ENCODE assay signal across 27 cellular contexts in the genomic region with DNA sequence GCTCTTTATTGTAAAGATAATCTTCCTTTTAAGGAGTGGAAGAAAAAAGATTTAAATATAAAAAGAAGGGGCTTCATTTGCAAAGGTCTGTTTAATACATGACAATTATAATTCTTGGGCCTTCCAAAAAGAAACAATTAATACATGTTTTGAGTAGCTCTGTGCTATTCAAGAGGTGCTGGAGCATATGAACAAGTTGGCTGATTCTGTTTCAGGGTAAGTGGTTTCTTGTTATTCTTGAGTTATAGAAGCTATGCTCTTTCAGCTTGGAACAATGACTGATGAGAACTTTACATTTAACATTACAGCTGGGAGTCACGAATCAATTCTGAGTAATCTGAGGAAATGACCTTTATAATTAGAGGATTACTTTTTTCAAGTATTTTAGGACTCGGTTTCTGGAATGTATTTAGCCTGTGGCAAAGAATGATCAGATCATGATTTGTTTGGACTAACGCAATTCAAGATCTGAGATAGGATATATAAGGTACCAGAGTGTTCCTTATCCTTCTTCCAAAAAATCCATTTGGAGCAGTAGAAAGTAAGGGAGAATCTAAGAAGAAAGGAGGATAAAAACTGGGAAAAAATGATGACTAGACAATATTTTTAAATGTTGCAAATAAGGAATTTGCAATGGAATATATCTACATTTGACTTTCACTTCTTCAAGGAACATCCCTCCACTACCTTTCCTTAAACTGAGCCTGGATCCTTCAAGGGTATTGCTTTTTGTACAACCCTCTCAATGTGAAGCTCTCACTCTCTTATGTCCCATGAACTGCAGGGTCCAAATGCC.
"Had no signal": no experiment of that assay in that cellular context is flagged by ENCODE, and none has a peak within 500 bp of the region (broad histone marks: within the 10 kb centered on the region; RNA-seq: fewer than 3 reads in every experiment).

No MANE protein-coding gene starts in this region.

- H3K27me3 Mint-ChIP-seq: activated CD4-positive, alpha-beta memory T cell treated with anti-CD3 and anti-CD28 coated beads for 36 hours; activated CD8-positive, alpha-beta memory T cell treated with anti-CD3 and anti-CD28 coated beads, Interleukin-2, amount 10 ng/mL, durations not matched to agents 7 days and 5 days; brain; central memory CD8-positive, alpha-beta T cell had no signal

- H3K27me3 ChIP-seq: gastroesophageal sphincter, heart left ventricle, thyroid gland had no signal

- H3K36me3 ChIP-seq: gastroesophageal sphincter, heart left ventricle, left ventricle myocardium inferior, thyroid gland had no signal

- H3K9me3 ChIP-seq: gastroesophageal sphincter, heart left ventricle, thyroid gland had no signal

- ATAC-seq: activated CD4-positive, alpha-beta T cell treated with anti-CD3 and anti-CD28 coated beads for 36 hours; activated CD8-positive, alpha-beta memory T cell treated with anti-CD3 and anti-CD28 coated beads, Interleukin-2, amount 10 ng/mL, durations not matched to agents 7 days and 5 days; gastroesophageal sphincter; heart left ventricle had no signal

- H3K4me1 Mint-ChIP-seq: activated CD4-positive, alpha-beta T cell treated with anti-CD3 and anti-CD28 coated beads for 36 hours; activated CD8-positive, alpha-beta memory T cell treated with anti-CD3 and anti-CD28 coated beads, Interleukin-2, amount 10 ng/mL, durations not matched to agents 7 days and 5 days; brain; central memory CD8-positive, alpha-beta T cell; nephron progenitor cell had no signal

- H3K9me3 Mint-ChIP-seq: activated T-helper 2 cell treated with anti-CD3 and anti-CD28 coated beads, Interferon-gamma antibody, Interleukin-2, Interleukin-4, amounts not matched to agents 10 μg/mL and 5 μg/mL and 100 μg/mL, durations not matched to agents 14 hours and 24 hours and 36 hours; T-helper 2 cell treated with Interferon-gamma antibody and Interleukin-4, amounts not matched to agents 5 μg/mL and 100 μg/mL, for 36 hours had no signal

- DNase-seq: activated CD4-positive, alpha-beta memory T cell treated with anti-CD3 and anti-CD28 coated beads for 36 hours; activated CD4-positive, alpha-beta T cell treated with anti-CD3 and anti-CD28 coated beads for 36 hours; activated CD8-positive, alpha-beta memory T cell treated with anti-CD3 and anti-CD28 coated beads, Interleukin-2, amount 10 ng/mL, durations not matched to agents 7 days and 5 days; activated naive CD4-positive, alpha-beta T cell treated with Interleukin-2 at 50 U/mL for 16 hours; activated T-cell treated with anti-CD3 and anti-CD28 coated beads, Interleukin-2, amount 50 U/mL, for 1 hour; anterior cingulate cortex; erythroblast; heart left ventricle; kidney glomerular epithelial cell; left ventricle myocardium inferior; nephron progenitor cell; nucleus accumbens; posterior cingulate gyrus; retina; stimulated activated CD4-positive, alpha-beta T cell treated with anti-CD3 and anti-CD28 coated beads, Interleukin-12 subunit alpha, Interleukin-12 subunit beta, amount 100 ng/mL, for 4 hours; stimulated activated CD4-positive, alpha-beta T cell treated with anti-CD3 and anti-CD28 coated beads, Interleukin-1b, Interleukin-23, amount 100 ng/mL, for 48 hours; stimulated activated CD8-positive, alpha-beta memory T cell treated with anti-CD3 and anti-CD28 coated beads, Interleukin-4, amount 100 ng/mL, for 48 hours; stimulated activated naive CD4-positive, alpha-beta T cell treated with Interleukin-2 at 50 U/mL for 16 hours; thyroid gland had no signal

- H3K27ac Mint-ChIP-seq: activated CD4-positive, alpha-beta memory T cell treated with anti-CD3 and anti-CD28 coated beads for 36 hours; activated CD4-positive, alpha-beta T cell treated with anti-CD3 and anti-CD28 coated beads for 36 hours; activated CD8-positive, alpha-beta memory T cell treated with anti-CD3 and anti-CD28 coated beads, Interleukin-2, amount 10 ng/mL, durations not matched to agents 7 days and 5 days; activated T-helper 2 cell treated with anti-CD3 and anti-CD28 coated beads, Interferon-gamma antibody, Interleukin-2, Interleukin-4, amounts not matched to agents 10 μg/mL and 5 μg/mL and 100 μg/mL, durations not matched to agents 14 hours and 24 hours and 36 hours; brain; nephron progenitor cell; T-helper 2 cell treated with Interferon-gamma antibody and Interleukin-4, amounts not matched to agents 5 μg/mL and 100 μg/mL, for 36 hours had no signal

- H3K27ac ChIP-seq: coronary artery, gastroesophageal sphincter, heart left ventricle, left ventricle myocardium inferior, thyroid gland had no signal

- FAIRE-seq: endometrium, TTC549 had no signal

- H3K4me3 Mint-ChIP-seq: activated CD4-positive, alpha-beta memory T cell treated with anti-CD3 and anti-CD28 coated beads for 36 hours; activated CD4-positive, alpha-beta T cell treated with anti-CD3 and anti-CD28 coated beads for 36 hours; activated CD8-positive, alpha-beta memory T cell treated with anti-CD3 and anti-CD28 coated beads, Interleukin-2, amount 10 ng/mL, durations not matched to agents 7 days and 5 days; brain; central memory CD8-positive, alpha-beta T cell; nephron progenitor cell; T-helper 2 cell treated with Interferon-gamma antibody and Interleukin-4, amounts not matched to agents 5 μg/mL and 100 μg/mL, for 36 hours had no signal

- H3K36me3 Mint-ChIP-seq: activated CD4-positive, alpha-beta memory T cell treated with anti-CD3 and anti-CD28 coated beads for 36 hours; activated CD8-positive, alpha-beta memory T cell treated with anti-CD3 and anti-CD28 coated beads, Interleukin-2, amount 10 ng/mL, durations not matched to agents 7 days and 5 days; brain had no signal

- H3K4me1 ChIP-seq: gastroesophageal sphincter, heart left ventricle, left ventricle myocardium inferior, thyroid gland had no signal

- H3K4me3 ChIP-seq: coronary artery, gastroesophageal sphincter, heart left ventricle, left ventricle myocardium inferior, thyroid gland had no signal
